Comparison of ENCODE assay signal across 19 cellular contexts in the genomic region with DNA sequence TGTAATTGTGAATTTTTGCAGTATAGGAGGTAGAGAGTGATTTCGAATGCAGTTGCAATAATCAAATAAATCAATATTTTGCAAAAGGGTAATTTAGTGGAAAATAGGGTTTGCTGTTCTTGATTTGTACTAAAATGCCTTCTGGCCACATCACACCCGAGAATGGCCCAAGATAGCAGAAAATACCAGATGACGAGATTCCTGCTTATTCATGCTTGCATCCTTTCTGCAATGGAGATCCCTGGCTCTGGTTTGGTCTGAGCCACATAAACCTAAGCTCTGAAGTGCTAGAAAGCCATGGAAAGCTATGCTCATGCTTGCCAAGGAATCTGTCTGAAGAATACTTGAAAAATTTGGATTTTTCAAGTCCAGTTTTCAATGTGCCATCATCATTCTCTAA.
DNase-seq lines count a peak whose midpoint lies in the region; ATAC-seq and TF ChIP-seq lines count a peak whose summit lies in the region.
"Had no signal": no experiment of that assay in that cellular context is flagged by ENCODE, and none has a peak within 500 bp of the region (broad histone marks: within the 10 kb centered on the region; RNA-seq: fewer than 3 reads in every experiment).

No MANE protein-coding gene starts in this region.

- peaks cover 0 to 6% (median 5%) of the 10 kb centered on the region in 5 experiments for H3K9me3 Mint-ChIP-seq in brain

- H3K9me3 ChIP-seq in BE2C (no peaks in the 10 kb centered on the region), heart right ventricle (peaks cover 0 to 20% (median 0%) of the 10 kb centered on the region in 11 donors)
- H3K9me3 ChIP-seq: pancreas, Peyer's patch, thoracic aorta had no signal

- peak overlapping the region in 3 of 5 experiments; percentile 15 to 48 (median 46) for H3K4me3 Mint-ChIP-seq in brain
- H3K4me3 Mint-ChIP-seq: activated naive CD8-positive, alpha-beta T cell treated with anti-CD3 and anti-CD28 coated beads, Interleukin-2, amount 50 U/mL, for 24 hours; activated T-helper 17 cell treated with anti-CD3 and anti-CD28 coated beads, Interleukin-2, amount 50 U/mL, for 72 hours; CD4-positive, alpha-beta T cell; stimulated activated naive B cell treated with anti-CD40 and anti-IgM and Interleukin-4, amounts not matched to agents 10 μg/mL and 1 μg/mL and 100 μg/mL, for 72 hours had no signal

- in situ Hi-C loops in GM13976 (cut with MboI; ENCODE audit: low sequenced_read_pairs, unreplicated experiment) = no loop called here

- H3K4me1 Mint-ChIP-seq in brain = peaks cover 26% of the 10 kb centered on the region
- H3K4me1 Mint-ChIP-seq: activated naive CD8-positive, alpha-beta T cell treated with anti-CD3 and anti-CD28 coated beads, Interleukin-2, amount 50 U/mL, for 24 hours; activated T-helper 17 cell treated with anti-CD3 and anti-CD28 coated beads, Interleukin-2, amount 50 U/mL, for 72 hours; stimulated activated naive B cell treated with anti-CD40 and anti-IgM and Interleukin-4, amounts not matched to agents 10 μg/mL and 1 μg/mL and 100 μg/mL, for 72 hours had no signal

- no peaks in the 10 kb centered on the region for H3K36me3 ChIP-seq in BE2C
- no peaks in the 10 kb centered on the region for H3K36me3 ChIP-seq in heart right ventricle
- H3K36me3 ChIP-seq: cardiac muscle cell, pancreas, Peyer's patch, thoracic aorta had no signal

- H3K27me3 ChIP-seq in BE2C = no peaks in the 10 kb centered on the region
- H3K27me3 ChIP-seq in heart right ventricle = no peaks in the 10 kb centered on the region
- H3K27me3 ChIP-seq: cardiac muscle cell, foreskin keratinocyte, pancreas, Peyer's patch had no signal

- TF ChIP-seq CTCF in BE2C (IDR thresholded peaks at IDR 0.05; ENCODE audit: low read depth, low read length) (no peak), brain (conservative IDR thresholded peaks at IDR 0.05) (no peak), heart right ventricle (IDR thresholded peaks at IDR 0.05) (no peak), GM13976 (IDR thresholded peaks at IDR 0.05; ENCODE audit: borderline replicate concordance, control extremely low read depth, extremely low read depth, insufficient read depth, missing control alignments) (no peak)

- 44% methylated on average over 3 of the region's 3 CpGs for WGBS in heart right ventricle, 2 donors

- no peak overlapping the region for H3K27ac ChIP-seq in heart right ventricle
- H3K27ac ChIP-seq: cardiac muscle cell, epithelial cell of prostate, foreskin keratinocyte, pancreas, Peyer's patch, thoracic aorta had no signal

- DNase-seq in BE2C (peak; percentile 16), HK-2 (ENCODE audit: unreplicated experiment) (peak; percentile 25), kidney tubule cell (ENCODE audit: low spot score) (peak; percentile 86), NCI-H1930 (lab: John Stamatoyannopoulos, UW) (no peak), heart right ventricle (no peak), GM13976 (ENCODE audit: low spot score) (no peak), D341Med (ENCODE audit: low spot score) (no peak)
- DNase-seq: activated CD4-positive, CD25-positive, alpha-beta regulatory T cell treated with anti-CD3 and anti-CD28 coated beads, Interleukin-2, amount 50 U/mL, for 72 hours; activated naive CD8-positive, alpha-beta T cell treated with anti-CD3 and anti-CD28 coated beads, Interleukin-2, amount 50 U/mL, for 24 hours; CD4-positive, alpha-beta T cell; foreskin keratinocyte; pancreas; Peyer's patch; stimulated activated naive B cell treated with anti-CD40 and anti-IgM and Interleukin-4, amounts not matched to agents 10 μg/mL and 1 μg/mL and 100 μg/mL, for 72 hours had no signal

- no peaks in the 10 kb centered on the region for H3K36me3 Mint-ChIP-seq in brain
- H3K36me3 Mint-ChIP-seq: stimulated activated naive B cell treated with anti-CD40 and anti-IgM and Interleukin-4, amounts not matched to agents 10 μg/mL and 1 μg/mL and 100 μg/mL, for 72 hours had no signal

- no peak for ATAC-seq in heart right ventricle
- ATAC-seq: activated naive CD8-positive, alpha-beta T cell treated with anti-CD3 and anti-CD28 coated beads, Interleukin-2, amount 50 U/mL, for 24 hours; activated T-helper 17 cell treated with anti-CD3 and anti-CD28 coated beads, Interleukin-2, amount 50 U/mL, for 72 hours; foreskin keratinocyte; pancreas; stimulated activated naive B cell treated with anti-CD40 and anti-IgM and Interleukin-4, amounts not matched to agents 10 μg/mL and 1 μg/mL and 100 μg/mL, for 72 hours had no signal

- H3K27ac Mint-ChIP-seq in brain = peak overlapping the region in 4 of 5 experiments; percentile 0 to 82 (median 50)
- H3K27ac Mint-ChIP-seq: activated naive CD8-positive, alpha-beta T cell treated with anti-CD3 and anti-CD28 coated beads, Interleukin-2, amount 50 U/mL, for 24 hours; activated T-helper 17 cell treated with anti-CD3 and anti-CD28 coated beads, Interleukin-2, amount 50 U/mL, for 72 hours; CD4-positive, alpha-beta T cell; stimulated activated naive B cell treated with anti-CD40 and anti-IgM and Interleukin-4, amounts not matched to agents 10 μg/mL and 1 μg/mL and 100 μg/mL, for 72 hours had no signal

- H3K4me3 ChIP-seq in BE2C (ENCODE audit: low read depth, low read length) (no peak overlapping the region), heart right ventricle (no peak overlapping the region)
- H3K4me3 ChIP-seq: cardiac muscle cell, pancreas, Peyer's patch, thoracic aorta had no signal

- intact Hi-C loops in heart right ventricle (cut with DNase I) = no loop called here

- peaks cover 2% of the 10 kb centered on the region for H3K4me1 ChIP-seq in BE2C
- no peaks in the 10 kb centered on the region for H3K4me1 ChIP-seq in heart right ventricle
- H3K4me1 ChIP-seq: foreskin keratinocyte, pancreas, Peyer's patch had no signal

- H3K27me3 Mint-ChIP-seq in brain = peaks cover 3% of the 10 kb centered on the region
- H3K27me3 Mint-ChIP-seq: activated naive CD8-positive, alpha-beta T cell treated with anti-CD3 and anti-CD28 coated beads, Interleukin-2, amount 50 U/mL, for 24 hours; activated T-helper 17 cell treated with anti-CD3 and anti-CD28 coated beads, Interleukin-2, amount 50 U/mL, for 72 hours; CD4-positive, alpha-beta T cell; stimulated activated naive B cell treated with anti-CD40 and anti-IgM and Interleukin-4, amounts not matched to agents 10 μg/mL and 1 μg/mL and 100 μg/mL, for 72 hours had no signal

Comparison
In these comparisons a context has a peak if more than half of its experiments do, and no peak if none do; other contexts are left out.
1. DNase-seq: peak in BE2C (single experiment), HK-2 (single experiment) and kidney tubule cell (single experiment); none in NCI-H1930 (0 of 2), heart right ventricle (0 of 2), GM13976 (single experiment) and D341Med (single experiment).